9 cellular contexts compared by ENCODE assay signal in the genomic region with DNA sequence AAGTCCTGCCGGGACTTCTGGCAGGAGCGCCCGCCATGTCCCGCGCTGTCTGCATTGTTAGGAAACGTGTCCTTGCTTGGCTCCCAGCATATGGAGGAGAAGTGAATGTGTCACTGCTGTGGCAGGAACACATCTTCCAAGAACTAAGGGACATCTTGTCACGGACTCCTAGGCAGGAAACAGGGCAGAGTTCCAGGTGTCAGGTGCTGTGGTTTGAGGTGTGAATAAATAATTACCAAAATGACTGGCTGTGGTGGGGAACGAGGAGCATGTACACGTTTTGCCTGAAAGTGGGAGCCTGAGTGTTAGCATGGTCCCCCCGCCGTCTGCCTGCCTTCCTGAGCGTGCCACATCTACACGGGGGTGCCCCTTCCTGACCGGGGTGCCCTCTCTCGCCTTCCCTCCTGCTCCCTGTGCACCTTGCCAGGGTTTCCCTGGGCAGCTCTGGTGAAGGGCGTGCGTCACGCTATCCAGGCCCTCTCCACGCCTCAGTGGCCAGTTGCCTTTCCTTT.
DNase-seq lines count a peak whose midpoint lies in the region; ATAC-seq and TF ChIP-seq lines count a peak whose summit lies in the region.
"Had no signal": no experiment of that assay in that cellular context is flagged by ENCODE, and none has a peak within 500 bp of the region (broad histone marks: within the 10 kb centered on the region; RNA-seq: fewer than 3 reads in every experiment).

No MANE protein-coding gene starts in this region.

- H3K27me3 ChIP-seq in gastrocnemius medialis, result no peaks in the 10 kb centered on the region

- peaks cover 59% of the 10 kb centered on the region for H3K4me1 Mint-ChIP-seq in activated CD8-positive, alpha-beta T cell treated with anti-CD3 and anti-CD28 coated beads, Interleukin-2, amount 10 ng/mL, durations not matched to agents 7 days and 5 days (ENCODE audit: low read depth)

- intact Hi-C loops in gastrocnemius medialis (cut with DNase I; ENCODE audit: low total_unique reads), result no loop called here

- no peaks in the 10 kb centered on the region for H3K36me3 ChIP-seq in gastrocnemius medialis

- H3K9me3 Mint-ChIP-seq in activated CD8-positive, alpha-beta T cell treated with anti-CD3 and anti-CD28 coated beads, Interleukin-2, amount 10 ng/mL, durations not matched to agents 7 days and 5 days (ENCODE audit: insufficient read depth), result peaks cover 7% of the 10 kb centered on the region

- H3K4me3 ChIP-seq in gastrocnemius medialis, result no peak overlapping the region

- H3K4me3 Mint-ChIP-seq in activated CD8-positive, alpha-beta T cell treated with anti-CD3 and anti-CD28 coated beads, Interleukin-2, amount 10 ng/mL, durations not matched to agents 7 days and 5 days, result peak overlapping the region; percentile 7

- TF ChIP-seq POLR2A in gastrocnemius medialis (IDR thresholded peaks at IDR 0.05), result no peak

- ATAC-seq in GM18861 (IDR thresholded peaks at IDR 0.05; ENCODE audit: unreplicated experiment) (peak; percentile 45), HG02623 (IDR thresholded peaks at IDR 0.05; ENCODE audit: unreplicated experiment) (peak; percentile 35), gastrocnemius medialis (peak; percentile 56 to 82), GM19455 (IDR thresholded peaks at IDR 0.05; ENCODE audit: unreplicated experiment) (no peak)
- ATAC-seq in activated CD8-positive, alpha-beta T cell treated with anti-CD3 and anti-CD28 coated beads, Interleukin-2, amount 10 ng/mL, durations not matched to agents 7 days and 5 days, result peak; percentile 82

- H3K36me3 Mint-ChIP-seq in activated CD8-positive, alpha-beta T cell treated with anti-CD3 and anti-CD28 coated beads, Interleukin-2, amount 10 ng/mL, durations not matched to agents 7 days and 5 days (ENCODE audit: low read depth), result peaks cover 22% of the 10 kb centered on the region

- POLR2A ChIA-PET in activated CD8-positive, alpha-beta T cell treated with anti-CD3 and anti-CD28 coated beads, Interleukin-2, amount 10 ng/mL, durations not matched to agents 7 days and 5 days (lab: Charles Lee), result interaction anchor here (0.8 to 1.5 kb wide), 2 partner anchors 8 to 18 kb away, joined by 3 read pairs; no protein-coding TSS in a partner anchor

- peaks cover 20 to 23% of the 10 kb centered on the region in 2 donors for H3K4me1 ChIP-seq in gastrocnemius medialis
- H3K4me1 ChIP-seq: parathyroid adenoma had no signal

- no peaks in the 10 kb centered on the region for H3K27me3 Mint-ChIP-seq in activated CD8-positive, alpha-beta T cell treated with anti-CD3 and anti-CD28 coated beads, Interleukin-2, amount 10 ng/mL, durations not matched to agents 7 days and 5 days (ENCODE audit: low read depth)

- H3K27ac ChIP-seq in gastrocnemius medialis, result peak overlapping the region in 1 of 4 donors; percentile 47
- H3K27ac ChIP-seq: parathyroid adenoma had no signal

- CTCF ChIA-PET in activated CD8-positive, alpha-beta T cell treated with anti-CD3 and anti-CD28 coated beads, Interleukin-2, amount 10 ng/mL, durations not matched to agents 7 days and 5 days (lab: Charles Lee), result interaction anchor here (1.0 to 1.1 kb wide), 3 partner anchors 8 to 240 kb away, joined by 3 to 5 read pairs (median 4); no protein-coding TSS in a partner anchor

- DNase-seq in activated CD8-positive, alpha-beta T cell treated with anti-CD3 and anti-CD28 coated beads, Interleukin-2, amount 10 ng/mL, durations not matched to agents 7 days and 5 days, result peak; percentile 69
- DNase-seq in gastrocnemius medialis (no peak), HCEC 1CT (no peak), ecto neural progenitor cell (ENCODE audit: low spot score) (no peak), COR-L47 (lab: John Stamatoyannopoulos, UW) (no peak)

- H3K9me3 ChIP-seq in gastrocnemius medialis, result no peaks in the 10 kb centered on the region

- H3K27ac Mint-ChIP-seq in activated CD8-positive, alpha-beta T cell treated with anti-CD3 and anti-CD28 coated beads, Interleukin-2, amount 10 ng/mL, durations not matched to agents 7 days and 5 days, result peak overlapping the region; percentile 82

- TF ChIP-seq CTCF in gastrocnemius medialis (IDR thresholded peaks at IDR 0.05 in 4 of 5, conservative IDR thresholded peaks at IDR 0.05 in 1 of 5), result no peak

- in situ Hi-C loops in gastrocnemius medialis (cut with MboI; ENCODE audit: low sequenced_read_pairs in 4 of 4), result loop anchor here in 1 of 4 donors (25.0 kb wide), 1 partner anchor 94 kb away; no protein-coding TSS in a partner anchor
